Comparison of ENCODE assay signal across 20 cellular contexts in genomic region chr3:62226601-62227339, GRCh38.
DNase-seq lines count a peak whose midpoint lies in the region; ATAC-seq, FAIRE-seq and TF ChIP-seq lines count a peak whose summit lies in the region.
"Had no signal": no experiment of that assay in that cellular context is flagged by ENCODE, and none has a peak within 500 bp of the region (broad histone marks: within the 10 kb centered on the region; RNA-seq: fewer than 3 reads in every experiment).

No MANE protein-coding gene starts in this region.

- peaks cover 5% of the 10 kb centered on the region; the same call in 1 of the 2 replicates for H3K9me1 ChIP-seq in IMR-90 (ENCODE audit: insufficient read depth, low read length)

- no peaks in the 10 kb centered on the region for H3K9me3 Mint-ChIP-seq in H9

- H3K36me3 Mint-ChIP-seq in H9 (ENCODE audit: insufficient read depth in 1 of 3, low read depth in 3 of 3) = peaks cover 10 to 26% (median 14%) of the 10 kb centered on the region in 3 experiments; a peak in 6 of 7 replicates

- H3K23ac ChIP-seq in H9 (ENCODE audit: insufficient read length, low read depth, low read length) = no peak overlapping the region
- no peak overlapping the region for H3K23ac ChIP-seq in IMR-90 (ENCODE audit: low read depth, low read length)
- H3K23ac ChIP-seq in H1 (ENCODE audit: insufficient read length) = no peak overlapping the region

- H4K91ac ChIP-seq in H9 (ENCODE audit: insufficient read length, low read depth, low read length) = no peak overlapping the region
- H4K91ac ChIP-seq in IMR-90 (ENCODE audit: insufficient read depth, low read depth, low read length) = no peak overlapping the region
- no peak overlapping the region for H4K91ac ChIP-seq in H1 (replicated peaks; ENCODE audit: insufficient read length, low read length)

- H2BK12ac ChIP-seq in H9 (ENCODE audit: insufficient read length, low read depth, low read length) (no peak overlapping the region), H1 (ENCODE audit: low read depth, low read length) (no peak overlapping the region)

- no peak overlapping the region for H3K27ac ChIP-seq in H9 (ENCODE audit: insufficient read length, low read depth, low read length)
- no peak overlapping the region for H3K27ac ChIP-seq in IMR-90 (ENCODE audit: insufficient read depth, low read length)
- H3K27ac ChIP-seq in H1 (ENCODE audit: low read depth, low read length) = no peak overlapping the region
- H3K27ac ChIP-seq: BLaER1 treated with 17β-estradiol and CSF1 and Interleukin-3, amounts not matched to agents 10 nM and 100 nM; Peyer's patch had no signal

- H3K4me2 ChIP-seq in H9 (ENCODE audit: insufficient read depth, insufficient read length, low read length) = no peak overlapping the region
- H3K4me2 ChIP-seq in IMR-90 (ENCODE audit: low read depth, low read length) = no peak overlapping the region
- no peak overlapping the region for H3K4me2 ChIP-seq in H1 (ENCODE audit: insufficient read depth in 1 of 2, low read depth in 2 of 2, low read length in 2 of 2)
- H3K4me2 ChIP-seq: BLaER1 treated with 17β-estradiol and CSF1 and Interleukin-3, amounts not matched to agents 10 nM and 100 nM had no signal

- H2BK5ac ChIP-seq in H9 (ENCODE audit: insufficient read length, low read length) (no peak overlapping the region), IMR-90 (ENCODE audit: low read depth, low read length, poor library complexity, severe bottlenecking) (no peak overlapping the region), H1 (ENCODE audit: low read depth, low read length) (no peak overlapping the region)

- TF ChIP-seq POLR2A in IMR-90 (IDR thresholded peaks at IDR 0.05; ENCODE audit: low read depth, low read length) = no peak
- TF ChIP-seq POLR2A in H1 (IDR thresholded peaks at IDR 0.05; ENCODE audit: control extremely low read depth in 1 of 2, low read depth in 2 of 2, low read length in 2 of 2) = no peak

- FAIRE-seq in H1 (lab: Jason Lieb, UNC) = no peak
- FAIRE-seq: A204.1, GM12892 had no signal

- CTCF ChIA-PET in IMR-90 (lab: Yijun Ruan, JAX) = no interaction called here
- CTCF ChIA-PET in H1 (lab: Charles Lee; ENCODE audit: partially characterized antibody) = interaction anchor here (0.6 to 0.9 kb wide), 2 partner anchors 8 to 38 kb away, joined by 3 read pairs; no protein-coding TSS in a partner anchor

- WGBS in H9 (ENCODE audit: extremely low coverage, insufficient read length, low lambda C conversion rate) = no CpG with 5 or more reads among the region's 6 CpGs
- WGBS in IMR-90 (ENCODE audit: extremely low coverage in 2 of 2, insufficient read length in 1 of 2), 2 experiments = no CpG with 5 or more reads among the region's 6 CpGs
- WGBS in H1 (ENCODE audit: extremely low coverage in 1 of 2, insufficient coverage in 1 of 2, insufficient read length in 1 of 2, insufficient replicate concordance in 2 of 2, low coverage in 1 of 2, low lambda C conversion rate in 2 of 2, missing lambda C conversion rate in 1 of 2), 2 experiments = 98% methylated on average over 6 of the region's 6 CpGs; no CpG with 5 or more reads in 1 of the 2 experiments

- H2BK120ac ChIP-seq in H9 (ENCODE audit: low read depth, low read length, poor library complexity, severe bottlenecking) = no peak overlapping the region
- no peak overlapping the region for H2BK120ac ChIP-seq in IMR-90 (ENCODE audit: low read depth, low read length)
- H2BK120ac ChIP-seq in H1 (replicated peaks; ENCODE audit: low read depth, low read length) = no peak overlapping the region

- H3K23me2 ChIP-seq in H9 (ENCODE audit: insufficient read length, low read depth, low read length, poor library complexity, severe bottlenecking) (peaks cover 3% of the 10 kb centered on the region), H1 (ENCODE audit: low read depth, low read length) (no peaks in the 10 kb centered on the region)

- H3K56ac ChIP-seq in H9 (ENCODE audit: insufficient read length, low read depth, low read length) (peak overlapping the region; percentile 88), IMR-90 (ENCODE audit: extremely low read depth, insufficient read depth, low read length) (no peak overlapping the region), H1 (replicated peaks; ENCODE audit: insufficient read length, low read depth, low read length) (no peak overlapping the region)

- no peaks in the 10 kb centered on the region for H3K27me3 Mint-ChIP-seq in H9 (ENCODE audit: low read depth)

- H3K4me1 ChIP-seq in H9 (ENCODE audit: insufficient read depth, low read length) (no peaks in the 10 kb centered on the region), IMR-90 (ENCODE audit: control insufficient read depth, insufficient read depth, low read length) (no peaks in the 10 kb centered on the region; the same call in 1 of the 2 replicates), H1 (replicated peaks in 1 of 4; ENCODE audit: control insufficient read depth in 3 of 4, insufficient read depth in 4 of 4, low read length in 3 of 4) (peaks cover 0 to 3% (median 0%) of the 10 kb centered on the region in 4 experiments; a peak in 2 of 7 replicates)
- H3K4me1 ChIP-seq: BLaER1 treated with 17β-estradiol and CSF1 and Interleukin-3, amounts not matched to agents 10 nM and 100 nM; Peyer's patch had no signal

- no peak overlapping the region; the same call in 1 of the 2 replicates for H3K14ac ChIP-seq in H9 (ENCODE audit: insufficient read depth, low read length)
- H3K14ac ChIP-seq in IMR-90 (replicated peaks; ENCODE audit: low read depth, low read length) = no peak overlapping the region
- no peak overlapping the region for H3K14ac ChIP-seq in H1 (ENCODE audit: insufficient read length)

- H3K4me3 ChIP-seq in IMR-90 (ENCODE audit: insufficient read depth, low read depth, low read length) (no peak overlapping the region), H1 (ENCODE audit: extremely low read depth in 1 of 4, insufficient read depth in 2 of 4, low read depth in 3 of 4, low read length in 4 of 4) (no peak overlapping the region)
- H3K4me3 ChIP-seq: BLaER1 treated with 17β-estradiol and CSF1 and Interleukin-3, amounts not matched to agents 10 nM and 100 nM; Peyer's patch had no signal

- no TSS peak for BruUV-seq in IMR-90 (replicated peaks; lab: Mats Ljungman, UMichigan)

- H3K18ac ChIP-seq in H9 (ENCODE audit: insufficient read length, low read depth, low read length) = no peak overlapping the region
- no peak overlapping the region for H3K18ac ChIP-seq in IMR-90 (ENCODE audit: low read depth, low read length)
- H3K18ac ChIP-seq in H1 (ENCODE audit: extremely low read depth, low read length) = no peak overlapping the region

- H3K27me3 ChIP-seq in H9 (ENCODE audit: insufficient read depth, low read length) (no peaks in the 10 kb centered on the region), IMR-90 (ENCODE audit: control insufficient read depth, insufficient read depth, low read length) (no peaks in the 10 kb centered on the region), H1 (replicated peaks in 1 of 4; ENCODE audit: control insufficient read depth in 3 of 4, extremely low read depth in 1 of 4, insufficient read depth in 3 of 4, low read length in 3 of 4) (no peaks in the 10 kb centered on the region)
- H3K27me3 ChIP-seq: BLaER1 treated with 17β-estradiol and CSF1 and Interleukin-3, amounts not matched to agents 10 nM and 100 nM; Peyer's patch had no signal

- H3K36me3 ChIP-seq in IMR-90 (ENCODE audit: control insufficient read depth, insufficient read depth, low read length) (peaks cover 5% of the 10 kb centered on the region; the same call in 1 of the 2 replicates), H1 (ENCODE audit: control insufficient read depth in 2 of 4, insufficient read depth in 4 of 4, low read length in 3 of 4) (peaks cover 0 to 8% (median 0%) of the 10 kb centered on the region in 4 experiments; a peak in 3 of 8 replicates)

- no peak for TF ChIP-seq EP300 in H1 (IDR thresholded peaks at IDR 0.05; ENCODE audit: borderline replicate concordance in 1 of 2, low read depth in 2 of 2, low read length in 2 of 2)

- dilution Hi-C loops in IMR-90 (cut with HindIII; ENCODE audit: low sequenced_read_pairs, unreplicated experiment) = no loop called here

- intact Hi-C loops in IMR-90 (cut with micrococcal nuclease) = no loop called here

- no peak overlapping the region for H3T11ph ChIP-seq in H9 (ENCODE audit: low read length)

- H2AFZ ChIP-seq in H9 (ENCODE audit: low read length) (no peak overlapping the region), IMR-90 (replicated peaks; ENCODE audit: low read length, poor library complexity) (no peak overlapping the region), H1 (ENCODE audit: low read length) (no peak overlapping the region)

- H4K20me1 ChIP-seq in H9 (ENCODE audit: control insufficient read depth, insufficient read depth, insufficient read length) = no peaks in the 10 kb centered on the region
- H4K20me1 ChIP-seq in IMR-90 (ENCODE audit: insufficient read depth, low read length) = no peaks in the 10 kb centered on the region
- H4K20me1 ChIP-seq in H1 (replicated peaks in 1 of 2; ENCODE audit: control insufficient read depth in 1 of 2, insufficient read depth in 2 of 2, low read length in 2 of 2) = no peaks in the 10 kb centered on the region

- no peak overlapping the region for H3K4me3 Mint-ChIP-seq in H9

- POLR2A ChIA-PET in IMR-90 (lab: Charles Lee; ENCODE audit: unreplicated experiment) (no interaction called here), H1 (lab: Charles Lee; ENCODE audit: partially characterized antibody) (interaction anchor here (0.7 kb wide), 1 partner anchor 30 kb away, joined by 4 read pairs; no protein-coding TSS in a partner anchor)

- peak; percentile 45 for ATAC-seq in GM18498 (IDR thresholded peaks at IDR 0.05; ENCODE audit: unreplicated experiment)
- no peak for ATAC-seq in IMR-90 (ENCODE audit: low read depth)
- ATAC-seq in GM21381 (IDR thresholded peaks at IDR 0.05; ENCODE audit: unreplicated experiment) = no peak
- ATAC-seq: Right ventricle myocardium inferior had no signal

- H2AK5ac ChIP-seq in H9 (ENCODE audit: insufficient read length, low read length) = no peak overlapping the region
- no peak overlapping the region for H2AK5ac ChIP-seq in IMR-90 (ENCODE audit: low read depth, low read length)
- no peak overlapping the region for H2AK5ac ChIP-seq in H1 (ENCODE audit: low read depth, low read length)

- no peaks in the 10 kb centered on the region for H3K79me1 ChIP-seq in H9 (ENCODE audit: insufficient read depth, low read depth, low read length, poor library complexity, severe bottlenecking)
- H3K79me1 ChIP-seq in IMR-90 (ENCODE audit: low read depth in 1 of 2, low read length in 2 of 2) = no peaks in the 10 kb centered on the region
- H3K79me1 ChIP-seq in H1 (ENCODE audit: low read depth, low read length) = no peaks in the 10 kb centered on the region; the same call in 1 of the 2 replicates

- in situ Hi-C loops in IMR-90 (cut with MboI; ENCODE audit: low sequenced_read_pairs) = no loop called here

- H3K27ac Mint-ChIP-seq in H9 = peak overlapping the region in 1 of 3 experiments; percentile 30; a peak in 1 of 7 replicates

- DNase-seq in H9 (no peak), IMR-90 (no peak), H1 (ENCODE audit: low read depth in 1 of 2, low spot score in 2 of 2) (no peak), cerebellum (ENCODE audit: low spot score) (no peak), NCI-H1930 (lab: John Stamatoyannopoulos, UW) (no peak)
- no peak for DNase-seq in activated effector memory CD4-positive, alpha-beta T cell treated with anti-CD3 and anti-CD28 coated beads, Interleukin-2, amount 50 U/mL, for 16 hours
- DNase-seq: GDM1, GOT3, KBM-7, NCI-H1048, NCI-H1436 treated with DMSO at 0.1 percent for 48 hours, NCI-H2081, NCI-H510A treated with DMSO at 0.1 percent for 48 hours, Peyer's patch had no signal

- no peak overlapping the region for H2BK15ac ChIP-seq in H9 (ENCODE audit: low read depth, low read length)
- no peak overlapping the region for H2BK15ac ChIP-seq in IMR-90 (ENCODE audit: low read depth, low read length)
- H2BK15ac ChIP-seq in H1 (ENCODE audit: low read length) = no peak overlapping the region

- H2BK20ac ChIP-seq in H9 (ENCODE audit: low read depth, low read length, poor library complexity, severe bottlenecking) (no peak overlapping the region), IMR-90 (ENCODE audit: low read depth, low read length) (no peak overlapping the region), H1 (ENCODE audit: low read length) (no peak overlapping the region)

- H3K4ac ChIP-seq in H9 (ENCODE audit: low read depth, low read length) (no peak overlapping the region), IMR-90 (ENCODE audit: low read depth, low read length) (no peak overlapping the region), H1 (replicated peaks; ENCODE audit: insufficient read length, low read depth, low read length) (no peak overlapping the region)

- no peak overlapping the region for H2AK9ac ChIP-seq in IMR-90 (replicated peaks; ENCODE audit: low read depth, low read length, poor library complexity)

- TF ChIP-seq CTCF in H9 (conservative IDR thresholded peaks at IDR 0.05) = no peak
- TF ChIP-seq CTCF in IMR-90 (conservative IDR thresholded peaks at IDR 0.05; ENCODE audit: low read depth, low read length) = no peak
- no peak for TF ChIP-seq CTCF in H1 (IDR thresholded peaks at IDR 0.05; ENCODE audit: control extremely low read depth in 1 of 3, insufficient read depth in 1 of 3, low read depth in 1 of 3, low read length in 3 of 3)

- H4K5ac ChIP-seq in H9 (ENCODE audit: insufficient read length, low read depth, low read length) (no peak overlapping the region), IMR-90 (ENCODE audit: low read depth, low read length) (no peak overlapping the region), H1 (ENCODE audit: insufficient read length, low read depth, low read length) (no peak overlapping the region)

- no peaks in the 10 kb centered on the region for H3K9me3 ChIP-seq in H9 (ENCODE audit: control insufficient read depth, low read depth, low read length)
- H3K9me3 ChIP-seq in IMR-90 (ENCODE audit: control insufficient read depth, insufficient read depth, low read length) = no peaks in the 10 kb centered on the region
- H3K9me3 ChIP-seq in H1 (ENCODE audit: insufficient read depth in 2 of 2, low read depth in 1 of 2, low read length in 1 of 2) = no peaks in the 10 kb centered on the region
- H3K9me3 ChIP-seq: BLaER1 treated with 17β-estradiol and CSF1 and Interleukin-3, amounts not matched to agents 10 nM and 100 nM; Peyer's patch had no signal

- no peak overlapping the region for H3K9ac ChIP-seq in H9 (ENCODE audit: extremely low read depth, insufficient read length, low read length)
- H3K9ac ChIP-seq in IMR-90 (ENCODE audit: low read depth, low read length) = no peak overlapping the region
- no peak overlapping the region; a peak in 1 of 7 replicates for H3K9ac ChIP-seq in H1 (replicated peaks in 1 of 4; ENCODE audit: extremely low read depth in 1 of 4, low read depth in 3 of 4, low read length in 3 of 4)
- H3K9ac ChIP-seq: BLaER1 treated with 17β-estradiol and CSF1 and Interleukin-3, amounts not matched to agents 10 nM and 100 nM had no signal

- peaks cover 23 to 25% of the 10 kb centered on the region in 2 experiments for H3K4me1 Mint-ChIP-seq in H9

- H4K8ac ChIP-seq in H9 (replicated peaks; ENCODE audit: insufficient read length, low read depth, low read length) (no peak overlapping the region), IMR-90 (ENCODE audit: low read depth in 2 of 2, low read length in 2 of 2) (no peak overlapping the region), H1 (ENCODE audit: extremely low read depth, insufficient read depth, low read length) (no peak overlapping the region)

- H3K79me2 ChIP-seq in H9 (ENCODE audit: insufficient read depth, low read length) = no peaks in the 10 kb centered on the region
- no peaks in the 10 kb centered on the region for H3K79me2 ChIP-seq in H1 (ENCODE audit: control insufficient read depth in 1 of 2, insufficient read depth in 2 of 2, low read length in 2 of 2)

- no peak for TF ChIP-seq RAD21 in IMR-90 (IDR thresholded peaks at IDR 0.05; ENCODE audit: low read length)
- TF ChIP-seq RAD21 in H1 (IDR thresholded peaks at IDR 0.05 in 1 of 2, conservative IDR thresholded peaks at IDR 0.05 in 1 of 2; ENCODE audit: low read depth in 2 of 2, low read length in 2 of 2) = no peak
